In genomic region chr12:46249960-46250359, GRCh38 we compare ENCODE assay signal across 8 cellular contexts. TPM values are rescaled to one million over a fixed set of nuclear protein-coding genes. Genes with fewer than 3 reads are reported as not detected.
DNase-seq lines count a peak whose midpoint lies in the region; ATAC-seq lines count a peak whose summit lies in the region.
"Not testable (repeated sequence)": the region's sequence is repeated elsewhere in the genome, so short reads cannot be mapped to it uniquely, and the experiment has no call there.

No MANE protein-coding gene starts in this region.

- CTCF ChIA-PET in CD4-positive, alpha-beta memory T cell (lab: Charles Lee; ENCODE audit: partially characterized antibody); activated CD4-positive, alpha-beta memory T cell treated with anti-CD3 and anti-CD28 coated beads for 36 hours (lab: Charles Lee): not testable (repeated sequence)

- not testable (repeated sequence) for H4K8ac ChIP-seq in trophoblast cell (ENCODE audit: low read depth, low read length)

- not testable (repeated sequence) for H3K9ac ChIP-seq in trophoblast cell (ENCODE audit: low read length)

- H3K4me2 ChIP-seq in trophoblast cell (ENCODE audit: low read length): not testable (repeated sequence)

- not testable (repeated sequence) for H4K12ac ChIP-seq in trophoblast cell (ENCODE audit: low read depth, low read length)

- peak overlapping the region; percentile 75 for H3K4ac ChIP-seq in trophoblast cell (ENCODE audit: low read depth, low read length)

- H3K27me3 ChIP-seq in CD4-positive, alpha-beta memory T cell (ENCODE audit: insufficient read depth, low read length); trophoblast cell (ENCODE audit: insufficient read depth, low read length): not testable (repeated sequence)

- not testable (repeated sequence) for H3K18ac ChIP-seq in trophoblast cell (ENCODE audit: low read length)

- peaks cover 58% of the 10 kb centered on the region for H3K4me1 ChIP-seq in CD4-positive, alpha-beta memory T cell (ENCODE audit: insufficient read depth, low read length)
- H3K4me1 ChIP-seq in trophoblast cell (ENCODE audit: control insufficient read depth in 1 of 2, insufficient read depth in 2 of 2, low read length in 2 of 2): not testable (repeated sequence)

- H3K27ac Mint-ChIP-seq in CD4-positive, alpha-beta memory T cell: peak overlapping the region in 6 of 7 donors; percentile 10 to 83 (median 44)
- peak overlapping the region; percentile 53 for H3K27ac Mint-ChIP-seq in activated CD4-positive, alpha-beta memory T cell treated with anti-CD3 and anti-CD28 coated beads for 36 hours
- H3K27ac Mint-ChIP-seq in activated T-helper 17 cell treated with anti-CD3 and anti-CD28 coated beads, Interleukin-2, amount 50 U/mL, for 72 hours: peak overlapping the region; percentile 47
- peak overlapping the region; percentile 46 for H3K27ac Mint-ChIP-seq in activated naive CD8-positive, alpha-beta T cell treated with anti-CD3 and anti-CD28 coated beads for 36 hours
- H3K27ac Mint-ChIP-seq in effector memory CD8-positive, alpha-beta T cell: peak overlapping the region; percentile 16 to 35
- H3K27ac Mint-ChIP-seq in naive B cell: peak overlapping the region in 4 of 6 donors; percentile 13 to 84 (median 50)
- peak overlapping the region; percentile 83 for H3K27ac Mint-ChIP-seq in stimulated activated naive CD8-positive, alpha-beta T cell treated with anti-CD3 and anti-CD28 coated beads, Interleukin-15, Interleukin-2, amounts not matched to agents 100 ng/mL and 50 ng/mL, for 24 hours

- not testable (repeated sequence) for ATAC-seq in activated T-helper 17 cell treated with anti-CD3 and anti-CD28 coated beads, Interleukin-2, amount 50 U/mL, for 72 hours (replicated peaks); effector memory CD8-positive, alpha-beta T cell (replicated peaks); naive B cell (ENCODE audit: low read depth in 2 of 2)

- not testable (repeated sequence) for H2BK120ac ChIP-seq in trophoblast cell (ENCODE audit: insufficient read depth, low read length, poor library complexity)

- H3K79me1 ChIP-seq in trophoblast cell (ENCODE audit: low read length): not testable (repeated sequence)

- H3K27ac ChIP-seq in CD4-positive, alpha-beta memory T cell (ENCODE audit: low read depth, low read length); trophoblast cell (ENCODE audit: low read depth, low read length): not testable (repeated sequence)

- not testable (repeated sequence) for H2AK5ac ChIP-seq in trophoblast cell (ENCODE audit: low read length)

- not testable (repeated sequence) for H3K27me3 Mint-ChIP-seq in CD4-positive, alpha-beta memory T cell; activated CD4-positive, alpha-beta memory T cell treated with anti-CD3 and anti-CD28 coated beads for 36 hours; activated T-helper 17 cell treated with anti-CD3 and anti-CD28 coated beads, Interleukin-2, amount 50 U/mL, for 72 hours; activated naive CD8-positive, alpha-beta T cell treated with anti-CD3 and anti-CD28 coated beads for 36 hours; effector memory CD8-positive, alpha-beta T cell; naive B cell; stimulated activated naive CD8-positive, alpha-beta T cell treated with anti-CD3 and anti-CD28 coated beads, Interleukin-15, Interleukin-2, amounts not matched to agents 100 ng/mL and 50 ng/mL, for 24 hours

- peaks cover 6 to 43% (median 32%) of the 10 kb centered on the region in 8 donors for H3K9me3 Mint-ChIP-seq in CD4-positive, alpha-beta memory T cell
- peaks cover 41% of the 10 kb centered on the region for H3K9me3 Mint-ChIP-seq in activated CD4-positive, alpha-beta memory T cell treated with anti-CD3 and anti-CD28 coated beads for 36 hours
- H3K9me3 Mint-ChIP-seq in activated T-helper 17 cell treated with anti-CD3 and anti-CD28 coated beads, Interleukin-2, amount 50 U/mL, for 72 hours: peaks cover 11% of the 10 kb centered on the region
- H3K9me3 Mint-ChIP-seq in activated naive CD8-positive, alpha-beta T cell treated with anti-CD3 and anti-CD28 coated beads for 36 hours: peaks cover 61% of the 10 kb centered on the region
- not testable (repeated sequence) for H3K9me3 Mint-ChIP-seq in effector memory CD8-positive, alpha-beta T cell
- H3K9me3 Mint-ChIP-seq in naive B cell: peaks cover 9 to 43% (median 23%) of the 10 kb centered on the region in 7 donors
- H3K9me3 Mint-ChIP-seq in stimulated activated naive CD8-positive, alpha-beta T cell treated with anti-CD3 and anti-CD28 coated beads, Interleukin-15, Interleukin-2, amounts not matched to agents 100 ng/mL and 50 ng/mL, for 24 hours: peaks cover 30% of the 10 kb centered on the region

- not testable (repeated sequence) for H3K4me3 ChIP-seq in CD4-positive, alpha-beta memory T cell (ENCODE audit: low read length in 2 of 2); trophoblast cell (ENCODE audit: low read depth, low read length)

- H3K36me3 ChIP-seq in CD4-positive, alpha-beta memory T cell (ENCODE audit: insufficient read depth, low read length): peaks cover 21% of the 10 kb centered on the region
- peaks cover 10 to 14% of the 10 kb centered on the region in 2 experiments for H3K36me3 ChIP-seq in trophoblast cell (ENCODE audit: control insufficient read depth in 1 of 2, insufficient read depth in 2 of 2, low read length in 2 of 2)

- H2AFZ ChIP-seq in trophoblast cell (ENCODE audit: insufficient read depth, low read length, poor library complexity): not testable (repeated sequence)

- POLR2A ChIA-PET in CD4-positive, alpha-beta memory T cell (lab: Charles Lee; ENCODE audit: partially characterized antibody): interaction anchor here (1.4 kb wide), 1 partner anchor 20 kb away, joined by 4 read pairs; no protein-coding TSS in a partner anchor
- POLR2A ChIA-PET in activated CD4-positive, alpha-beta memory T cell treated with anti-CD3 and anti-CD28 coated beads for 36 hours (lab: Charles Lee): not testable (repeated sequence)

- H3K4me1 Mint-ChIP-seq in CD4-positive, alpha-beta memory T cell: peaks cover 66 to 97% (median 82%) of the 10 kb centered on the region in 4 donors
- peaks cover 89% of the 10 kb centered on the region for H3K4me1 Mint-ChIP-seq in activated CD4-positive, alpha-beta memory T cell treated with anti-CD3 and anti-CD28 coated beads for 36 hours (ENCODE audit: low read depth)
- peaks cover 63% of the 10 kb centered on the region for H3K4me1 Mint-ChIP-seq in activated T-helper 17 cell treated with anti-CD3 and anti-CD28 coated beads, Interleukin-2, amount 50 U/mL, for 72 hours
- H3K4me1 Mint-ChIP-seq in activated naive CD8-positive, alpha-beta T cell treated with anti-CD3 and anti-CD28 coated beads for 36 hours: peaks cover 80% of the 10 kb centered on the region
- H3K4me1 Mint-ChIP-seq in effector memory CD8-positive, alpha-beta T cell (ENCODE audit: low read depth in 2 of 2): peaks cover 65 to 73% of the 10 kb centered on the region in 2 donors
- peaks cover 56 to 81% (median 75%) of the 10 kb centered on the region in 3 donors for H3K4me1 Mint-ChIP-seq in naive B cell
- H3K4me1 Mint-ChIP-seq in stimulated activated naive CD8-positive, alpha-beta T cell treated with anti-CD3 and anti-CD28 coated beads, Interleukin-15, Interleukin-2, amounts not matched to agents 100 ng/mL and 50 ng/mL, for 24 hours (ENCODE audit: low read depth): peaks cover 93% of the 10 kb centered on the region

- H3K4me3 Mint-ChIP-seq in CD4-positive, alpha-beta memory T cell: peak overlapping the region in 6 of 8 donors; percentile 20 to 58 (median 54)
- H3K4me3 Mint-ChIP-seq in activated CD4-positive, alpha-beta memory T cell treated with anti-CD3 and anti-CD28 coated beads for 36 hours; activated naive CD8-positive, alpha-beta T cell treated with anti-CD3 and anti-CD28 coated beads for 36 hours: not testable (repeated sequence)
- peak overlapping the region; percentile 31 for H3K4me3 Mint-ChIP-seq in activated T-helper 17 cell treated with anti-CD3 and anti-CD28 coated beads, Interleukin-2, amount 50 U/mL, for 72 hours
- peak overlapping the region; percentile 6 to 51 for H3K4me3 Mint-ChIP-seq in effector memory CD8-positive, alpha-beta T cell
- H3K4me3 Mint-ChIP-seq in naive B cell: peak overlapping the region in 5 of 8 donors; percentile 2 to 52 (median 33)
- H3K4me3 Mint-ChIP-seq in stimulated activated naive CD8-positive, alpha-beta T cell treated with anti-CD3 and anti-CD28 coated beads, Interleukin-15, Interleukin-2, amounts not matched to agents 100 ng/mL and 50 ng/mL, for 24 hours: peak overlapping the region; percentile 42

- not testable (repeated sequence) for H2BK12ac ChIP-seq in trophoblast cell (ENCODE audit: low read length)

- not testable (repeated sequence) for H3K9me3 ChIP-seq in CD4-positive, alpha-beta memory T cell (ENCODE audit: control insufficient read depth in 1 of 2, low read length in 2 of 2); trophoblast cell (ENCODE audit: insufficient read depth, low read depth, low read length)

- H3K23ac ChIP-seq in trophoblast cell (ENCODE audit: low read length): not testable (repeated sequence)

- intact Hi-C loops in CD4-positive, alpha-beta memory T cell (cut with micrococcal nuclease); activated CD4-positive, alpha-beta memory T cell treated with anti-CD3 and anti-CD28 coated beads for 36 hours (cut with micrococcal nuclease): not testable (repeated sequence)

- H3K36me3 Mint-ChIP-seq in CD4-positive, alpha-beta memory T cell: peaks cover 91 to 95% of the 10 kb centered on the region in 2 donors
- peaks cover 90% of the 10 kb centered on the region for H3K36me3 Mint-ChIP-seq in activated CD4-positive, alpha-beta memory T cell treated with anti-CD3 and anti-CD28 coated beads for 36 hours
- H3K36me3 Mint-ChIP-seq in activated T-helper 17 cell treated with anti-CD3 and anti-CD28 coated beads, Interleukin-2, amount 50 U/mL, for 72 hours (ENCODE audit: low read depth): peaks cover 100% of the 10 kb centered on the region
- H3K36me3 Mint-ChIP-seq in activated naive CD8-positive, alpha-beta T cell treated with anti-CD3 and anti-CD28 coated beads for 36 hours: peaks cover 97% of the 10 kb centered on the region
- H3K36me3 Mint-ChIP-seq in effector memory CD8-positive, alpha-beta T cell (ENCODE audit: insufficient read depth): peaks cover 79% of the 10 kb centered on the region
- peaks cover 47 to 52% of the 10 kb centered on the region in 2 donors for H3K36me3 Mint-ChIP-seq in naive B cell
- H3K36me3 Mint-ChIP-seq in stimulated activated naive CD8-positive, alpha-beta T cell treated with anti-CD3 and anti-CD28 coated beads, Interleukin-15, Interleukin-2, amounts not matched to agents 100 ng/mL and 50 ng/mL, for 24 hours (ENCODE audit: low read depth): peaks cover 96% of the 10 kb centered on the region

- DNase-seq in CD4-positive, alpha-beta memory T cell; activated CD4-positive, alpha-beta memory T cell treated with anti-CD3 and anti-CD28 coated beads for 36 hours; activated naive CD8-positive, alpha-beta T cell treated with anti-CD3 and anti-CD28 coated beads for 36 hours; effector memory CD8-positive, alpha-beta T cell; naive B cell; trophoblast cell: not testable (repeated sequence)

- not testable (repeated sequence) for H4K91ac ChIP-seq in trophoblast cell (ENCODE audit: low read depth, low read length)

- WGBS in trophoblast cell (ENCODE audit: extremely low coverage, insufficient coverage, insufficient read length): no CpG with 5 or more reads among the region's 4 CpGs

- H2BK5ac ChIP-seq in trophoblast cell (ENCODE audit: low read depth, low read length, poor library complexity): not testable (repeated sequence)

- H3K79me2 ChIP-seq in trophoblast cell (ENCODE audit: control insufficient read depth, insufficient read depth, low read length, poor library complexity): peaks cover 14% of the 10 kb centered on the region

- not testable (repeated sequence) for H3K14ac ChIP-seq in trophoblast cell (ENCODE audit: low read length)

RNA-seq across cellular contexts. Expression of gene SLC38A1, which starts 18.9 kb away (rescaled TPM):
- 100 to 1,000 TPM; 265 to 272 TPM for total RNA-seq in CD4-positive, alpha-beta memory T cell
- polyA plus RNA-seq in CD4-positive, alpha-beta memory T cell: 100 to 1,000 TPM; 230 to 307 TPM
- total RNA-seq in activated CD4-positive, alpha-beta memory T cell treated with anti-CD3 and anti-CD28 coated beads for 36 hours: 100 to 1,000 TPM; 142 TPM
- total RNA-seq in activated T-helper 17 cell treated with anti-CD3 and anti-CD28 coated beads, Interleukin-2, amount 50 U/mL, for 72 hours: 100 to 1,000 TPM; 161 to 192 TPM
- 100 to 1,000 TPM; 255 to 260 TPM for total RNA-seq in activated naive CD8-positive, alpha-beta T cell treated with anti-CD3 and anti-CD28 coated beads for 36 hours
- 100 to 1,000 TPM; 282 to 432 (median 343) TPM for polyA plus RNA-seq in naive B cell (ENCODE audit: low read depth in 6 of 6)
- 376 TPM in 2 replicates for polyA plus RNA-seq in trophoblast cell (2013)

Comparison
In these comparisons a context has a peak if more than half of its experiments do, and no peak if none do; other contexts are left out.
1. H3K27ac Mint-ChIP-seq: peak in every context shown above with its lines; median percentile 83 in stimulated activated naive CD8-positive, alpha-beta T cell treated with anti-CD3 and anti-CD28 coated beads, Interleukin-15, Interleukin-2, amounts not matched to agents 100 ng/mL and 50 ng/mL, for 24 hours; 53 in activated CD4-positive, alpha-beta memory T cell treated with anti-CD3 and anti-CD28 coated beads for 36 hours; 50 in naive B cell; 47 in activated T-helper 17 cell treated with anti-CD3 and anti-CD28 coated beads, Interleukin-2, amount 50 U/mL, for 72 hours; 46 in activated naive CD8-positive, alpha-beta T cell treated with anti-CD3 and anti-CD28 coated beads for 36 hours; 44 in CD4-positive, alpha-beta memory T cell; 26 in effector memory CD8-positive, alpha-beta T cell.